In genomic region chr4:79059631-79060399, GRCh38 we compare ENCODE assay signal across 28 cellular contexts.
"Had no signal": no experiment of that assay in that cellular context is flagged by ENCODE, and none has a peak within 500 bp of the region (broad histone marks: within the 10 kb centered on the region; RNA-seq: fewer than 3 reads in every experiment).

No MANE protein-coding gene starts in this region.

- H3K27me3 ChIP-seq: neural progenitor cell, ovary, spleen, suprapubic skin, testis, tibial artery, transverse colon, upper lobe of right lung, uterus had no signal

- H3K4me2 ChIP-seq: neural progenitor cell, smooth muscle cell had no signal

- H3K9ac ChIP-seq: neural progenitor cell, parathyroid adenoma had no signal

- H3K36me3 ChIP-seq: neural progenitor cell, ovary, spleen, suprapubic skin, tibial artery, transverse colon, upper lobe of right lung, uterus had no signal

- H3K4me1 ChIP-seq: parathyroid adenoma, psoas muscle, spleen, suprapubic skin, transverse colon, upper lobe of right lung, uterus had no signal

- DNase-seq: natural killer cell; occipital lobe; ovary; posterior cingulate gyrus; psoas muscle; right cardiac atrium; spleen; stimulated activated CD4-positive, alpha-beta T cell treated with anti-CD3 and anti-CD28 coated beads, Interleukin-12 subunit alpha, Interleukin-12 subunit beta, amount 100 ng/mL, for 4 hours; stimulated activated CD4-positive, alpha-beta T cell treated with anti-CD3 and anti-CD28 coated beads, Interleukin-1b, Interleukin-23, amount 100 ng/mL, for 48 hours; stimulated activated CD4-positive, alpha-beta T cell treated with anti-CD3 and anti-CD28 coated beads, Interleukin-4, amount 100 ng/mL, for 1 hour; stimulated activated CD4-positive, alpha-beta T cell treated with anti-CD3 and anti-CD28 coated beads, Interleukin-4, amount 100 ng/mL, for 4 hours; stimulated activated CD8-positive, alpha-beta memory T cell treated with anti-CD3 and anti-CD28 coated beads, Interleukin-4, amount 100 ng/mL, for 48 hours; stimulated activated naive CD4-positive, alpha-beta T cell; stimulated activated naive CD8-positive, alpha-beta T cell treated with anti-CD3 and anti-CD28 coated beads, Interleukin-15, amount 100 ng/mL, for 72 hours; stimulated activated naive CD8-positive, alpha-beta T cell treated with anti-CD3 and anti-CD28 coated beads, Interleukin-15, Interleukin-2, amounts not matched to agents 100 U/mL and 50 U/mL, for 24 hours; substantia nigra; testis; tibial artery; transverse colon; upper lobe of right lung; uterus had no signal

- H3K4me3 ChIP-seq: neural progenitor cell, ovary, psoas muscle, skin epidermis, smooth muscle cell, spleen, suprapubic skin, testis, tibial artery, transverse colon, upper lobe of right lung, uterus had no signal

- H3K27ac ChIP-seq: neural progenitor cell, ovary, parathyroid adenoma, psoas muscle, skin epidermis, spleen, suprapubic skin, testis, transverse colon, upper lobe of right lung, uterus had no signal

- H3K9me3 ChIP-seq: ovary, psoas muscle, spleen, suprapubic skin, testis, tibial artery, transverse colon, upper lobe of right lung, uterus had no signal

- H3K79me2 ChIP-seq: parathyroid adenoma had no signal

- H2AFZ ChIP-seq: neural progenitor cell, parathyroid adenoma had no signal

- ATAC-seq: natural killer cell; psoas muscle; right cardiac atrium; sciatic nerve; stimulated activated memory B cell treated with anti-CD40 and anti-IgM and Interleukin-4, amounts not matched to agents 10 μg/mL and 1 μg/mL and 100 μg/mL, for 72 hours; stimulated activated naive CD8-positive, alpha-beta T cell treated with anti-CD3 and anti-CD28 coated beads, Interleukin-15, amount 100 ng/mL, for 72 hours; stimulated activated naive CD8-positive, alpha-beta T cell treated with anti-CD3 and anti-CD28 coated beads, Interleukin-15, Interleukin-2, amounts not matched to agents 100 U/mL and 50 U/mL, for 24 hours; upper lobe of right lung had no signal
